In the genomic region with DNA sequence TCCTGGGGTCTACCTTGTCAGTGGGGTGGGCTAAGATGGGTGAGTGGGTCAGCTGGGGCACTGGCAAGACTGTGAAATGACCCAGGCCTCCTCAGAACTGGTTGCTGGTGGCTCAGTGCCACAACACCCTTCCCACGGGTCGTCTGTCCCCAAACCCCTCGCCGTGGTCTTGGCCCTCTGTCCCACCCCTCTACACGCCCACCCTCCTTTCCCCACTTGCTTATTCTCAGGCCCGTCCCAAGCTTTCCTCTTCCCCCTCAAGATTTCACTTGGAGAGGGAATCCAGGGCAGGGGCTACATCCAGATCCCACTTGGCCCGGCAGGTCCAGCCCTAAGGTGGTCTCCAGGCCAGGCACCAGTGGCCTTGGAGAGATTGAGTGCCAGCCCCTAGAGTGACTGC, we compare ENCODE assay signal across 14 cellular contexts. TPM values are rescaled to one million over a fixed set of nuclear protein-coding genes. Genes with fewer than 3 reads are reported as not detected.
DNase-seq lines count a peak whose midpoint lies in the region; ATAC-seq and TF ChIP-seq lines count a peak whose summit lies in the region.
"Had no signal": no experiment of that assay in that cellular context is flagged by ENCODE, and none has a peak within 500 bp of the region (broad histone marks: within the 10 kb centered on the region; RNA-seq: fewer than 3 reads in every experiment).

No MANE protein-coding gene starts in this region.

- no peak overlapping the region for H3K9ac ChIP-seq in mesenchymal stem cell (ENCODE audit: low read length)

- H4K91ac ChIP-seq in mesenchymal stem cell (ENCODE audit: low read length) = peak overlapping the region; percentile 73

- no peak overlapping the region for H3K4me2 ChIP-seq in mesenchymal stem cell (ENCODE audit: low read length, poor library complexity, severe bottlenecking)

- peaks cover 32% of the 10 kb centered on the region for H3K36me3 Mint-ChIP-seq in brain
- H3K36me3 Mint-ChIP-seq in CD4-positive, alpha-beta memory T cell = peaks cover 50 to 66% of the 10 kb centered on the region in 2 donors

- H3K27ac ChIP-seq in AG04450 (ENCODE audit: low read depth, low read length) = peak overlapping the region; percentile 22
- no peak overlapping the region for H3K27ac ChIP-seq in mesenchymal stem cell (ENCODE audit: low read length, poor library complexity, severe bottlenecking)
- peak overlapping the region in 19 of 21 experiments; percentile 18 to 80 (median 62) for H3K27ac ChIP-seq in skin epidermis
- H3K27ac ChIP-seq in CD4-positive, alpha-beta memory T cell (ENCODE audit: low read depth, low read length) = no peak overlapping the region

- no peak for DNase-seq in AG04450 (ENCODE audit: low read depth, low spot score)
- no peak for DNase-seq in mesenchymal stem cell
- DNase-seq in CD4-positive, alpha-beta memory T cell = no peak
- DNase-seq in HuH-7.5 (ENCODE audit: low spot score) = no peak
- DNase-seq: activated CD4-positive, CD25-positive, alpha-beta regulatory T cell; NCI-H1092 treated with DMSO at 0.1 percent for 48 hours; NCI-H2227 treated with DMSO at 0.1 percent for 48 hours; SW 1271 had no signal

- peak overlapping the region; percentile 73 for H2BK15ac ChIP-seq in mesenchymal stem cell (ENCODE audit: low read depth, poor library complexity, severe bottlenecking)

- peak overlapping the region; percentile 57 for H4K8ac ChIP-seq in mesenchymal stem cell (ENCODE audit: low read length)

- H3K4me1 ChIP-seq in mesenchymal stem cell (ENCODE audit: control insufficient read depth, insufficient read depth, low read depth, low read length) = peaks cover 37% of the 10 kb centered on the region
- H3K4me1 ChIP-seq in CD4-positive, alpha-beta memory T cell (ENCODE audit: insufficient read depth, low read length) = no peaks in the 10 kb centered on the region

- no peaks in the 10 kb centered on the region for H3K9me3 Mint-ChIP-seq in brain
- H3K9me3 Mint-ChIP-seq in CD4-positive, alpha-beta memory T cell = no peaks in the 10 kb centered on the region
- H3K9me3 Mint-ChIP-seq: type B pancreatic cell had no signal

- H3K23ac ChIP-seq in mesenchymal stem cell (ENCODE audit: low read length in 2 of 2) = no peak overlapping the region

- H3K14ac ChIP-seq in mesenchymal stem cell (ENCODE audit: low read length in 2 of 2) = no peak overlapping the region

- H3K27me3 Mint-ChIP-seq in brain = no peaks in the 10 kb centered on the region
- no peaks in the 10 kb centered on the region for H3K27me3 Mint-ChIP-seq in CD4-positive, alpha-beta memory T cell
- H3K27me3 Mint-ChIP-seq: type B pancreatic cell had no signal

- H3K27me3 ChIP-seq in AG04450 (ENCODE audit: control insufficient read depth, insufficient read depth, low read length) (no peaks in the 10 kb centered on the region), mesenchymal stem cell (ENCODE audit: control insufficient read depth in 1 of 2, insufficient read depth in 1 of 2, low read length in 2 of 2) (no peaks in the 10 kb centered on the region)
- no peaks in the 10 kb centered on the region for H3K27me3 ChIP-seq in CD4-positive, alpha-beta memory T cell (ENCODE audit: insufficient read depth, low read length)

- H3K4me3 ChIP-seq in AG04450 (ENCODE audit: low read depth, low read length) (no peak overlapping the region), mesenchymal stem cell (ENCODE audit: insufficient read depth in 1 of 2, low read depth in 1 of 2, low read length in 2 of 2) (no peak overlapping the region), skin epidermis (no peak overlapping the region)
- H3K4me3 ChIP-seq in CD4-positive, alpha-beta memory T cell (ENCODE audit: low read length in 2 of 2) = no peak overlapping the region

- H2AK5ac ChIP-seq in mesenchymal stem cell (ENCODE audit: low read length, severe bottlenecking) = peak overlapping the region; percentile 74

- H3K9me3 ChIP-seq in AG04450 (ENCODE audit: control insufficient read depth, insufficient read depth, low read length) (peaks cover 13% of the 10 kb centered on the region), mesenchymal stem cell (ENCODE audit: control insufficient read depth, low read length) (peaks cover 9% of the 10 kb centered on the region)
- H3K9me3 ChIP-seq in CD4-positive, alpha-beta memory T cell (ENCODE audit: control insufficient read depth in 1 of 2, low read length in 2 of 2) = no peaks in the 10 kb centered on the region

- H2BK120ac ChIP-seq in mesenchymal stem cell (ENCODE audit: low read depth, low read length) = peak overlapping the region; percentile 13

- peaks cover 5% of the 10 kb centered on the region for H3K79me1 ChIP-seq in mesenchymal stem cell (replicated peaks; ENCODE audit: low read length, poor library complexity, severe bottlenecking)

- intact Hi-C loops in CD4-positive, alpha-beta memory T cell (cut with micrococcal nuclease) = no loop called here

- peaks cover 76 to 77% of the 10 kb centered on the region in 2 experiments for H3K36me3 ChIP-seq in mesenchymal stem cell (ENCODE audit: control insufficient read depth in 1 of 2, insufficient read depth in 2 of 2, low read depth in 1 of 2, low read length in 2 of 2)
- peaks cover 39% of the 10 kb centered on the region for H3K36me3 ChIP-seq in CD4-positive, alpha-beta memory T cell (ENCODE audit: insufficient read depth, low read length)

- ATAC-seq in HG03159 (IDR thresholded peaks at IDR 0.05; ENCODE audit: unreplicated experiment) = no peak
- ATAC-seq in GM21825 (IDR thresholded peaks at IDR 0.05; ENCODE audit: unreplicated experiment) = no peak

- H2BK5ac ChIP-seq in mesenchymal stem cell (ENCODE audit: low read depth, low read length, poor library complexity, severe bottlenecking) = no peak overlapping the region

- H3K27ac Mint-ChIP-seq in brain = peak overlapping the region in 3 of 5 experiments; percentile 44 to 56 (median 44)
- H3K27ac Mint-ChIP-seq in CD4-positive, alpha-beta memory T cell = peak overlapping the region in 1 of 7 donors; percentile 35
- H3K27ac Mint-ChIP-seq: type B pancreatic cell had no signal

- POLR2A ChIA-PET in AG04450 (lab: Yijun Ruan, JAX) = interaction anchor here (0.9 to 1.1 kb wide), 2 partner anchors 32 to 135 kb away, joined by 3 read pairs; no protein-coding TSS in a partner anchor
- POLR2A ChIA-PET in CD4-positive, alpha-beta memory T cell (lab: Charles Lee; ENCODE audit: partially characterized antibody) = no interaction called here

- peak overlapping the region; percentile 7 to 78 for H3K18ac ChIP-seq in mesenchymal stem cell (ENCODE audit: low read depth in 1 of 2, low read length in 2 of 2)

- peak overlapping the region in 1 of 2 experiments; percentile 54 for H3K4ac ChIP-seq in mesenchymal stem cell (ENCODE audit: low read depth in 1 of 2, low read length in 2 of 2)

- CTCF ChIA-PET in AG04450 (lab: Charles Lee) = interaction anchor here (1.2 kb wide), 1 partner anchor 151 kb away, joined by 3 read pairs; no protein-coding TSS in a partner anchor
- CTCF ChIA-PET in CD4-positive, alpha-beta memory T cell (lab: Charles Lee; ENCODE audit: partially characterized antibody) = no interaction called here

- H2AFZ ChIP-seq in mesenchymal stem cell (ENCODE audit: low read depth, low read length) = no peak overlapping the region

- H2BK12ac ChIP-seq in mesenchymal stem cell (ENCODE audit: low read length in 2 of 2) = peak overlapping the region in 1 of 2 experiments; percentile 28

- peaks cover 26% of the 10 kb centered on the region for H3K4me1 Mint-ChIP-seq in brain
- H3K4me1 Mint-ChIP-seq in CD4-positive, alpha-beta memory T cell = peaks cover 0 to 3% (median 0%) of the 10 kb centered on the region in 4 donors

- 98% methylated on average over 6 of the region's 7 CpGs for WGBS in mesenchymal stem cell

- no peak for TF ChIP-seq CTCF in AG04450 (IDR thresholded peaks at IDR 0.05; ENCODE audit: low read depth, low read length)
- TF ChIP-seq CTCF in brain (conservative IDR thresholded peaks at IDR 0.05) = no peak

- no peak overlapping the region for H3K4me3 Mint-ChIP-seq in brain
- no peak overlapping the region for H3K4me3 Mint-ChIP-seq in CD4-positive, alpha-beta memory T cell
- H3K4me3 Mint-ChIP-seq: type B pancreatic cell had no signal

RNA-seq across cellular contexts. Expression of a gene that starts 16.7 kb away (rescaled TPM):
- 70.1 and 84.1 TPM in 2 replicates for polyA plus RNA-seq in AG04450 (2011; rRNA removed)
- 45.9 and 52.7 TPM in 2 replicates for polyA minus RNA-seq in AG04450 (2011; rRNA and poly(A)+ RNA removed)
- polyA plus RNA-seq in brain (ENCODE audit: insufficient read depth, low read depth, low replicate concordance) = 10.5 TPM
- polyA plus RNA-seq in mesenchymal stem cell (2013, experiment 1 of 2) = 111 TPM
- polyA plus RNA-seq in mesenchymal stem cell (2013, experiment 2 of 2) = 109 TPM
- total RNA-seq in CD4-positive, alpha-beta memory T cell = 10 to 100 TPM; 10.3 to 13.9 TPM
- polyA plus RNA-seq in CD4-positive, alpha-beta memory T cell = 10 to 100 TPM in 1 of 2 donors, 1 to 10 TPM in 1; 5.0 to 12.5 TPM
- total RNA-seq: OCI-LY7 had no signal

RNA-seq across cellular contexts. Expression of a gene that starts 57.2 kb away (rescaled TPM):
- 120 and 133 TPM in 2 replicates for polyA plus RNA-seq in AG04450 (2011; rRNA removed)
- polyA minus RNA-seq in AG04450 (2011; rRNA and poly(A)+ RNA removed) = 96.9 and 104 TPM in 2 replicates
- 164 TPM for polyA plus RNA-seq in brain (ENCODE audit: insufficient read depth, low read depth, low replicate concordance)
- 84.2 TPM for polyA plus RNA-seq in mesenchymal stem cell (2013, experiment 1 of 2)
- 86.4 TPM for polyA plus RNA-seq in mesenchymal stem cell (2013, experiment 2 of 2)
- 10 to 100 TPM; 44.2 to 45.1 TPM for total RNA-seq in CD4-positive, alpha-beta memory T cell
- polyA plus RNA-seq in CD4-positive, alpha-beta memory T cell = 10 to 100 TPM; 41.7 to 54.9 TPM

Comparison
In these comparisons a context has a peak if more than half of its experiments do, and no peak if none do; other contexts are left out.
1. H3K27ac ChIP-seq: peak in AG04450 (single experiment) and skin epidermis (19 of 21); none in mesenchymal stem cell (single experiment) and CD4-positive, alpha-beta memory T cell (single experiment).